15 cellular contexts compared by ENCODE assay signal in the genomic region with DNA sequence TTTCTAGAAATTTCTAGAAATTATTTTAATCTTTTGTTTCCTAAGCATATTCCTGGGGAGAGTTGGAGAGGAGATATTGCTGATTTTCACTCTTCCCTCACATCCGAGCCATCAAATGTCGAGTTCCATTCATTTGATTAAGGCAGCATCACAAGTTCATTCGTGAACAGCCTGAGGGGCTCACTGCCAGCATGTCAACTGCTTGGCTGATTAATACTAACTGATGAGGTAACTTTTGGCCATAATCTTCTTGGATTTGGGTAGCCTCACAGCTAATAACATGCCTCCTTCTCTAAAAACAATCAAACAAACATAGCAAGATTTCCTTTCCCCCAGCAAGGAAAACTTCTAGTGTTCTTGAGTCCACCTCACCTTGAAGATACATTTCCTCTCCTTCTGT.
DNase-seq lines count a peak whose midpoint lies in the region; TF ChIP-seq lines count a peak whose summit lies in the region.
"Had no signal": no experiment of that assay in that cellular context is flagged by ENCODE, and none has a peak within 500 bp of the region (broad histone marks: within the 10 kb centered on the region; RNA-seq: fewer than 3 reads in every experiment).

No MANE protein-coding gene starts in this region.

- intact Hi-C loops in left ventricle myocardium inferior (cut with micrococcal nuclease) = no loop called here

- no peak overlapping the region for H4K8ac ChIP-seq in mesendoderm (ENCODE audit: low read depth, low read length)

- H3K27ac ChIP-seq in left ventricle myocardium inferior (replicated peaks) (peak overlapping the region; percentile 92), tibial nerve (peak overlapping the region in 3 of 4 donors; percentile 27 to 65 (median 57)), mesendoderm (ENCODE audit: low read depth, low read length) (no peak overlapping the region)
- H3K27ac ChIP-seq: cardiac muscle cell had no signal

- H3K79me1 ChIP-seq in mesendoderm (ENCODE audit: low read length) = peaks cover 5% of the 10 kb centered on the region

- H2BK120ac ChIP-seq in mesendoderm (ENCODE audit: low read depth, low read length) = no peak overlapping the region

- no peak overlapping the region for H3K23ac ChIP-seq in mesendoderm (ENCODE audit: low read length)

- H3K27me3 Mint-ChIP-seq in activated naive CD4-positive, alpha-beta T cell treated with anti-CD3 and anti-CD28 coated beads, Interleukin-2, amount 50 U/mL, for 24 hours = no peaks in the 10 kb centered on the region
- no peaks in the 10 kb centered on the region for H3K27me3 Mint-ChIP-seq in activated naive CD8-positive, alpha-beta T cell treated with anti-CD3 and anti-CD28 coated beads for 36 hours
- H3K27me3 Mint-ChIP-seq: type B pancreatic cell had no signal

- H3K4me3 ChIP-seq in left ventricle myocardium inferior = no peak overlapping the region
- H3K4me3 ChIP-seq in tibial nerve = no peak overlapping the region
- H3K4me3 ChIP-seq in mesendoderm (ENCODE audit: low read length) = no peak overlapping the region
- H3K4me3 ChIP-seq: cardiac muscle cell had no signal

- no peak overlapping the region for H3K9ac ChIP-seq in mesendoderm (ENCODE audit: low read length)

- no peak for TF ChIP-seq CTCF in left ventricle myocardium inferior (IDR thresholded peaks at IDR 0.05; ENCODE audit: borderline replicate concordance)
- no peak for TF ChIP-seq CTCF in tibial nerve (IDR thresholded peaks at IDR 0.05)

- no peaks in the 10 kb centered on the region for H3K9me3 Mint-ChIP-seq in activated naive CD4-positive, alpha-beta T cell treated with anti-CD3 and anti-CD28 coated beads, Interleukin-2, amount 50 U/mL, for 24 hours
- H3K9me3 Mint-ChIP-seq in activated naive CD8-positive, alpha-beta T cell treated with anti-CD3 and anti-CD28 coated beads for 36 hours = peaks cover 3% of the 10 kb centered on the region
- H3K9me3 Mint-ChIP-seq: type B pancreatic cell had no signal

- no peak for TF ChIP-seq POLR2A in tibial nerve (IDR thresholded peaks at IDR 0.05)

- peaks cover 67% of the 10 kb centered on the region for H3K36me3 ChIP-seq in left ventricle myocardium inferior
- peaks cover 0 to 27% (median 4%) of the 10 kb centered on the region in 3 donors for H3K36me3 ChIP-seq in tibial nerve
- no peaks in the 10 kb centered on the region for H3K36me3 ChIP-seq in mesendoderm (ENCODE audit: control insufficient read depth, insufficient read depth, low read length)

- H3K4me1 ChIP-seq in left ventricle myocardium inferior = peaks cover 87% of the 10 kb centered on the region
- H3K4me1 ChIP-seq in tibial nerve = peaks cover 0 to 49% (median 15%) of the 10 kb centered on the region in 4 donors
- peaks cover 6% of the 10 kb centered on the region for H3K4me1 ChIP-seq in mesendoderm (ENCODE audit: control insufficient read depth, low read depth, low read length)

- no peak overlapping the region for H3K4me2 ChIP-seq in mesendoderm (ENCODE audit: low read length)

- WGBS in tibial nerve, 2 donors = 54 to 70% methylated on average over 3 of the region's 3 CpGs
- no CpG with 5 or more reads among the region's 3 CpGs for WGBS in mesendoderm (ENCODE audit: extremely low coverage, insufficient coverage, low lambda C conversion rate)

- peak in 1 of 2 donors; percentile 50 for TF ChIP-seq EP300 in tibial nerve (IDR thresholded peaks at IDR 0.05)

- H3K4me1 Mint-ChIP-seq in activated naive CD4-positive, alpha-beta T cell treated with anti-CD3 and anti-CD28 coated beads, Interleukin-2, amount 50 U/mL, for 24 hours = peaks cover 83% of the 10 kb centered on the region
- peaks cover 83% of the 10 kb centered on the region for H3K4me1 Mint-ChIP-seq in activated naive CD8-positive, alpha-beta T cell treated with anti-CD3 and anti-CD28 coated beads for 36 hours

- peaks cover 24% of the 10 kb centered on the region for H3K36me3 Mint-ChIP-seq in activated naive CD4-positive, alpha-beta T cell treated with anti-CD3 and anti-CD28 coated beads, Interleukin-2, amount 50 U/mL, for 24 hours
- H3K36me3 Mint-ChIP-seq in activated naive CD8-positive, alpha-beta T cell treated with anti-CD3 and anti-CD28 coated beads for 36 hours = peaks cover 45% of the 10 kb centered on the region

- H3K4me3 Mint-ChIP-seq in activated naive CD4-positive, alpha-beta T cell treated with anti-CD3 and anti-CD28 coated beads, Interleukin-2, amount 50 U/mL, for 24 hours = peak overlapping the region; percentile 72
- H3K4me3 Mint-ChIP-seq in activated naive CD8-positive, alpha-beta T cell treated with anti-CD3 and anti-CD28 coated beads for 36 hours = peak overlapping the region; percentile 61
- H3K4me3 Mint-ChIP-seq: type B pancreatic cell had no signal

- no peaks in the 10 kb centered on the region for H3K79me2 ChIP-seq in mesendoderm (ENCODE audit: control insufficient read depth, insufficient read depth, low read length)

- H2AK5ac ChIP-seq in mesendoderm (ENCODE audit: low read length) = no peak overlapping the region

- H3K27me3 ChIP-seq in left ventricle myocardium inferior (ENCODE audit: low read depth) = no peaks in the 10 kb centered on the region
- H3K27me3 ChIP-seq in tibial nerve = no peaks in the 10 kb centered on the region
- H3K27me3 ChIP-seq in mesendoderm (ENCODE audit: insufficient read depth, low read length, poor library complexity) = no peaks in the 10 kb centered on the region
- H3K27me3 ChIP-seq: cardiac muscle cell had no signal

- H3K56ac ChIP-seq in mesendoderm (ENCODE audit: low read length) = no peak overlapping the region

- H4K5ac ChIP-seq in mesendoderm (ENCODE audit: low read length) = no peak overlapping the region

- H3K9me3 ChIP-seq in left ventricle myocardium inferior (replicated peaks) = no peaks in the 10 kb centered on the region
- no peaks in the 10 kb centered on the region for H3K9me3 ChIP-seq in tibial nerve

- H3K18ac ChIP-seq in mesendoderm (ENCODE audit: low read length) = no peak overlapping the region

- DNase-seq in activated naive CD4-positive, alpha-beta T cell (lab: John Stamatoyannopoulos, UW) = no peak
- no peak for DNase-seq in activated naive CD8-positive, alpha-beta T cell treated with anti-CD3 and anti-CD28 coated beads for 36 hours
- DNase-seq in left ventricle myocardium inferior (peak; percentile 48), tibial nerve (ENCODE audit: low spot score in 2 of 2) (peak in 1 of 2 donors; percentile 68), mesendoderm (no peak), NCI-H1436 treated with DMSO at 0.1 percent for 48 hours (lab: John Stamatoyannopoulos, UW) (no peak), hypothalamus (lab: John Stamatoyannopoulos, UW) (no peak)
- DNase-seq: activated CD4-positive, alpha-beta T cell treated with anti-CD3 and anti-CD28 coated beads for 1 hour; activated effector memory CD4-positive, alpha-beta T cell treated with Interleukin-2 at 50 U/mL for 16 hours; DMS79; NCI-H510A; PC-3 had no signal

- no peak overlapping the region for H2BK5ac ChIP-seq in mesendoderm (ENCODE audit: low read length)

- H3K27ac Mint-ChIP-seq in activated naive CD4-positive, alpha-beta T cell treated with anti-CD3 and anti-CD28 coated beads, Interleukin-2, amount 50 U/mL, for 24 hours = peak overlapping the region; percentile 90
- peak overlapping the region; percentile 86 for H3K27ac Mint-ChIP-seq in activated naive CD8-positive, alpha-beta T cell treated with anti-CD3 and anti-CD28 coated beads for 36 hours
- H3K27ac Mint-ChIP-seq: type B pancreatic cell had no signal

- H3K4ac ChIP-seq in mesendoderm (ENCODE audit: low read depth, low read length) = no peak overlapping the region

- H2BK15ac ChIP-seq in mesendoderm (replicated peaks; ENCODE audit: low read depth) = no peak overlapping the region
